In genomic region chr3:158420654-158421396, GRCh38 we compare ENCODE assay signal across 10 cellular contexts.
DNase-seq lines count a peak whose midpoint lies in the region; ATAC-seq, FAIRE-seq and TF ChIP-seq lines count a peak whose summit lies in the region.
"Had no signal": no experiment of that assay in that cellular context is flagged by ENCODE, and none has a peak within 500 bp of the region (broad histone marks: within the 10 kb centered on the region; RNA-seq: fewer than 3 reads in every experiment).

No MANE protein-coding gene starts in this region.

- no peaks in the 10 kb centered on the region for H3K4me1 ChIP-seq in kidney (ENCODE audit: control insufficient read depth in 1 of 2, insufficient read depth in 1 of 2, low read depth in 1 of 2, low read length in 2 of 2)

- no peak for FAIRE-seq in kidney (lab: Jason Lieb, UNC)

- DNase-seq in glomerular visceral epithelial cell (ENCODE audit: extremely low spot score) (peak; percentile 81), Ammon's horn (ENCODE audit: low spot score) (no peak), kidney (no peak), DMS53 (lab: John Stamatoyannopoulos, UW) (no peak), 8988T (no peak)
- DNase-seq: activated CD4-positive, alpha-beta T cell treated with anti-CD3 and anti-CD28 coated beads for 1 hour; stimulated activated CD4-positive, alpha-beta T cell treated with anti-CD3 and anti-CD28 coated beads, Interleukin-12 subunit alpha, Interleukin-12 subunit beta, amount 100 ng/mL, for 4 hours had no signal

- H3K4me3 ChIP-seq in kidney (ENCODE audit: low read length in 2 of 2), result no peak overlapping the region

- intact Hi-C loops in kidney (cut with DNase I), result no loop called here

- H3K36me3 ChIP-seq in kidney (ENCODE audit: control insufficient read depth in 1 of 2, insufficient read depth in 2 of 2, low read length in 2 of 2), result no peaks in the 10 kb centered on the region

- no peaks in the 10 kb centered on the region for H3K9me3 ChIP-seq in kidney (ENCODE audit: control insufficient read depth in 1 of 2, low read length in 2 of 2)

- ATAC-seq in GM18511 (IDR thresholded peaks at IDR 0.05; ENCODE audit: unreplicated experiment), result peak; percentile 98
- ATAC-seq in GM21576 (IDR thresholded peaks at IDR 0.05; ENCODE audit: unreplicated experiment), result peak; percentile 98
- peak; percentile 97 for ATAC-seq in HG03558 (IDR thresholded peaks at IDR 0.05; ENCODE audit: extremely low read depth, unreplicated experiment)

- no peak overlapping the region for H3K9ac ChIP-seq in kidney (ENCODE audit: low read length in 2 of 2)

- no peak for TF ChIP-seq CTCF in kidney (IDR thresholded peaks at IDR 0.05; ENCODE audit: borderline replicate concordance, extremely low read depth, insufficient read depth)

- H3K27ac ChIP-seq in kidney (ENCODE audit: low read depth in 2 of 2, low read length in 2 of 2), result no peak overlapping the region
